18 cellular contexts compared by ENCODE assay signal in the genomic region with DNA sequence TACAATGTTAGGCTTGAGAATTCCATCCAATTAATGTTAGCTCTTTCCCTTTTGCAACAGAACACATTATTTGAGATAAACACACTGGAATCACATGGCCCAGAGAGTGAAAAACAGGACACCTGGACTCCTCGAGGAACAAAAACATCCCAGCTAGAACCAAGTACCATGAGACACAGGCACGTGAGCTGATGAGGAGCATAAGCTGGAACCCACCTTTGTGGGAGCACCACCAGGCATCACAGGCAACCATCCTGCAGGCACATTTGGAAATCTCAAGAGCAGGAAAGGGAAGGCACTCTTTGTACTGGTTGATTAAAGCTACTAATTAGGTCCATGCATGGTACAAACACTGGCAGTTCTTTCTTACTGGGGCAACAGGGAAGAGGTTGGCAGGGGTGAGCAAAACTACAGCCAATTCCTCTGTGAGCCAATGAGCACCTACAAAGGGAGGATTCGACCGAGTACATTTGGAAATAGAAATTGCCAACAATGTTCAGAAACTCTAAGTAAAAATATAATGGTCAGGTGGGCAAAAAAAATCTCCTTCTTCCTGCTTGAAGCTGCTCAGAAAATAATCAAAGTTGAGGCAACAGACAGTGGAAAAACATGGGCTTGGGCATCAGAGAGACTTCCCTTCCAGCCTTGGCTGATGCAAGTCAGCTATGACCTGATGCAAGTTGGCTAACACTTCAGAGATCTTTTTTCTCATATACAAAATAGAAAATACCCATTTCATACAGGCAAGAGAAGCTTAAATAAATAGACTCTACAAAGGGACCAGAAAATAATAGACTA.
DNase-seq lines count a peak whose midpoint lies in the region; ATAC-seq, FAIRE-seq and TF ChIP-seq lines count a peak whose summit lies in the region.
"Had no signal": no experiment of that assay in that cellular context is flagged by ENCODE, and none has a peak within 500 bp of the region (broad histone marks: within the 10 kb centered on the region; RNA-seq: fewer than 3 reads in every experiment).

No MANE protein-coding gene starts in this region.

- BruUV-seq in HepG2 (replicated peaks; lab: Mats Ljungman, UMichigan): no TSS peak

- FAIRE-seq in HepG2 (lab: Jason Lieb, UNC): no peak
- FAIRE-seq: HTR-8/SVneo had no signal

- no peak overlapping the region for H3K4me2 ChIP-seq in HepG2 (ENCODE audit: low read depth, low read length)

- H3K79me2 ChIP-seq in HepG2 (ENCODE audit: insufficient read depth, low read length): no peaks in the 10 kb centered on the region

- ATAC-seq in Right ventricle myocardium inferior (peak; percentile 89), right cardiac atrium (peak; percentile 69 to 86), HepG2 (no peak)
- ATAC-seq: left lobe of liver, sciatic nerve, WTC11 had no signal

- 69% methylated on average over 4 of the region's 4 CpGs for WGBS in right cardiac atrium
- 5% methylated on average over 3 of the region's 4 CpGs for WGBS in HepG2 (ENCODE audit: low lambda C conversion rate)

- POLR2A ChIA-PET in HepG2 (lab: Yijun Ruan, JAX): no interaction called here

- H3K4me1 ChIP-seq in right cardiac atrium (ENCODE audit: control insufficient read depth, insufficient read depth, low read length) (peaks cover 12% of the 10 kb centered on the region), HepG2 (ENCODE audit: insufficient read depth, low read length) (no peaks in the 10 kb centered on the region)
- H3K4me1 ChIP-seq: Caco-2 had no signal

- CTCF ChIA-PET in HepG2 (lab: Yijun Ruan, JAX; ENCODE audit: low intra/inter-chr PET ratio, low total read pairs): no interaction called here

- no peak for TF ChIP-seq CTCF in HepG2 (CRISPR knock-in tag; IDR thresholded peaks at IDR 0.05)

- no peaks in the 10 kb centered on the region for H3K36me3 ChIP-seq in HepG2 (replicated peaks in 1 of 2; ENCODE audit: control insufficient read depth in 1 of 2, insufficient read depth in 2 of 2, low read length in 2 of 2)

- TF ChIP-seq EP300 in HepG2 (IDR thresholded peaks at IDR 0.05; ENCODE audit: low read depth in 2 of 2, low read length in 2 of 2): no peak
- TF ChIP-seq EP300 in HepG2 (CRISPR knock-in tag; IDR thresholded peaks at IDR 0.05; ENCODE audit: borderline replicate concordance): no peak

- H3K27me3 ChIP-seq in right cardiac atrium (ENCODE audit: control insufficient read depth, insufficient read depth) (no peaks in the 10 kb centered on the region), HepG2 (ENCODE audit: control insufficient read depth in 1 of 2, insufficient read depth in 2 of 2, low read length in 2 of 2) (no peaks in the 10 kb centered on the region)

- in situ Hi-C loops in HepG2 (cut with HindIII; ENCODE audit: extremely low pct_ligation_motif_present, low pct_unique_long_range_greater_than_20kb): no loop called here

- H2AFZ ChIP-seq in HepG2 (ENCODE audit: low read length): no peak overlapping the region

- TF ChIP-seq RAD21 in HepG2 (CRISPR knock-in tag; IDR thresholded peaks at IDR 0.05): no peak

- no peaks in the 10 kb centered on the region for H3K9me3 ChIP-seq in right cardiac atrium (ENCODE audit: control insufficient read depth, low read length)
- H3K9me3 ChIP-seq in HepG2 (ENCODE audit: low read length): no peaks in the 10 kb centered on the region
- H3K9me3 ChIP-seq: Caco-2 had no signal

- no peak overlapping the region for H3K9ac ChIP-seq in HepG2 (ENCODE audit: insufficient read depth, low read depth, low read length)

- H3K27ac ChIP-seq in right cardiac atrium (ENCODE audit: low read length) (peak overlapping the region; percentile 83), HepG2 (ENCODE audit: extremely low read length, insufficient read depth, low read length) (no peak overlapping the region)

- no peaks in the 10 kb centered on the region for H4K20me1 ChIP-seq in HepG2 (ENCODE audit: insufficient read depth, low read length)

- DNase-seq in Right ventricle myocardium inferior (ENCODE audit: missing footprints) (no peak), cardiac septum (ENCODE audit: low spot score) (no peak), cerebellum (ENCODE audit: low spot score) (peak; percentile 54), right cardiac atrium (peak in 1 of 3 donors; percentile 57), posterior vena cava (ENCODE audit: low spot score) (no peak), OCI-M2 (lab: John Stamatoyannopoulos, UW; ENCODE audit: unreplicated experiment) (no peak), HepG2 (ENCODE audit: low spot score) (no peak), islet precursor cell (no peak)
- DNase-seq: activated CD8-positive, alpha-beta memory T cell treated with anti-CD3 and anti-CD28 coated beads, Interleukin-2, amount 50 U/mL, for 4 hours; activated naive CD4-positive, alpha-beta T cell treated with anti-CD3 and anti-CD28 coated beads, Interleukin-2, amount 10 ng/mL, durations not matched to agents 7 days and 5 days; Caco-2; NCI-H2171 treated with DMSO at 0.1 percent for 48 hours; nephron progenitor cell; stimulated activated naive CD4-positive, alpha-beta T cell treated with Interleukin-2 at 50 U/mL for 16 hours had no signal

- H3K4me3 ChIP-seq in right cardiac atrium (ENCODE audit: low read length) (no peak overlapping the region), HepG2 (replicated peaks in 1 of 3; ENCODE audit: insufficient read depth in 1 of 3, low read depth in 2 of 3, low read length in 3 of 3) (no peak overlapping the region)

- no peak for TF ChIP-seq POLR2A in HepG2 (IDR thresholded peaks at IDR 0.05; ENCODE audit: insufficient read depth in 1 of 2, low read depth in 2 of 2, low read length in 2 of 2)

- intact Hi-C loops in Right ventricle myocardium inferior (cut with DNase I): loop anchor here (2.0 to 5.0 kb wide), 5 partner anchors 25 to 215 kb away; partner anchors contain the start of gene NUAK1
- intact Hi-C loops in cardiac septum (cut with DNase I): loop anchor here (1.0 to 5.0 kb wide), 3 partner anchors 24 to 215 kb away; partner anchors contain the start of gene NUAK1
- intact Hi-C loops in right cardiac atrium (cut with DNase I): no loop called here
- intact Hi-C loops in posterior vena cava (cut with DNase I): no loop called here
- intact Hi-C loops in HepG2 (cut with micrococcal nuclease; ENCODE audit: unreplicated experiment): no loop called here

TF ChIP-seq in HepG2, 621 proteins besides CTCF, POLR2A, EP300 and RAD21 (continues in another document):
- TF ChIP-seq ZNF615 (CRISPR knock-in tag; IDR thresholded peaks at IDR 0.05; ENCODE audit: borderline replicate concordance): no peak
- no peak for TF ChIP-seq IKZF4 (CRISPR knock-in tag; IDR thresholded peaks at IDR 0.05; ENCODE audit: borderline replicate concordance, low read depth, not compliant biosample characterization)
- TF ChIP-seq HNRNPL (IDR thresholded peaks at IDR 0.05; ENCODE audit: low read depth, low read length): no peak
- TF ChIP-seq SNAPC2 (CRISPR knock-in tag; IDR thresholded peaks at IDR 0.05): no peak
- no peak for TF ChIP-seq ZNF782 (CRISPR knock-in tag; IDR thresholded peaks at IDR 0.05; ENCODE audit: borderline replicate concordance)
- no peak for TF ChIP-seq PAF1 (CRISPR knock-in tag; IDR thresholded peaks at IDR 0.05)
- TF ChIP-seq NFE2L1 (CRISPR knock-in tag; IDR thresholded peaks at IDR 0.05; ENCODE audit: borderline replicate concordance): no peak
- TF ChIP-seq SCMH1 (CRISPR knock-in tag; IDR thresholded peaks at IDR 0.05; ENCODE audit: borderline replicate concordance): no peak
- TF ChIP-seq NBN (conservative IDR thresholded peaks at IDR 0.05): no peak
- TF ChIP-seq, protein P1, sequence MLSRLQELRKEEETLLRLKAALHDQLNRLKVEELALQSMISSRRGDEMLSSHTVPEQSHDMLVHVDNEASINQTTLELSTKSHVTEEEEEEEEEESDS (CRISPR knock-in tag; IDR thresholded peaks at IDR 0.05; ENCODE audit: borderline replicate concordance): no peak
- no peak for TF ChIP-seq EEA1 (CRISPR knock-in tag; IDR thresholded peaks at IDR 0.05; ENCODE audit: borderline replicate concordance)
- TF ChIP-seq ZSCAN5A (CRISPR knock-in tag; IDR thresholded peaks at IDR 0.05; ENCODE audit: borderline replicate concordance): no peak
- no peak for TF ChIP-seq ZNF879 (CRISPR knock-in tag; IDR thresholded peaks at IDR 0.05)
- TF ChIP-seq, protein P2, sequence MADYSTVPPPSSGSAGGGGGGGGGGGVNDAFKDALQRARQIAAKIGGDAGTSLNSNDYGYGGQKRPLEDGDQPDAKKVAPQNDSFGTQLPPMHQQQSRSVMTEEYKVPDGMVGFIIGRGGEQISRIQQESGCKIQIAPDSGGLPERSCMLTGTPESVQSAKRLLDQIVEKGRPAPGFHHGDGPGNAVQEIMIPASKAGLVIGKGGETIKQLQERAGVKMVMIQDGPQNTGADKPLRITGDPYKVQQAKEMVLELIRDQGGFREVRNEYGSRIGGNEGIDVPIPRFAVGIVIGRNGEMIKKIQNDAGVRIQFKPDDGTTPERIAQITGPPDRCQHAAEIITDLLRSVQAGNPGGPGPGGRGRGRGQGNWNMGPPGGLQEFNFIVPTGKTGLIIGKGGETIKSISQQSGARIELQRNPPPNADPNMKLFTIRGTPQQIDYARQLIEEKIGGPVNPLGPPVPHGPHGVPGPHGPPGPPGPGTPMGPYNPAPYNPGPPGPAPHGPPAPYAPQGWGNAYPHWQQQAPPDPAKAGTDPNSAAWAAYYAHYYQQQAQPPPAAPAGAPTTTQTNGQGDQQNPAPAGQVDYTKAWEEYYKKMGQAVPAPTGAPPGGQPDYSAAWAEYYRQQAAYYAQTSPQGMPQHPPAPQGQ (CRISPR knock-in tag; IDR thresholded peaks at IDR 0.05; ENCODE audit: borderline replicate concordance): no peak
- TF ChIP-seq ONECUT2 (CRISPR knock-in tag; IDR thresholded peaks at IDR 0.05): no peak

Comparison
In these comparisons a context has a peak if more than half of its experiments do, and no peak if none do; other contexts are left out.
1. intact Hi-C loops: an anchor here in Right ventricle myocardium inferior (2.0 to 5.0 kb wide) and cardiac septum (1.0 to 5.0 kb wide); none called in right cardiac atrium, posterior vena cava and HepG2.